In the genomic region with DNA sequence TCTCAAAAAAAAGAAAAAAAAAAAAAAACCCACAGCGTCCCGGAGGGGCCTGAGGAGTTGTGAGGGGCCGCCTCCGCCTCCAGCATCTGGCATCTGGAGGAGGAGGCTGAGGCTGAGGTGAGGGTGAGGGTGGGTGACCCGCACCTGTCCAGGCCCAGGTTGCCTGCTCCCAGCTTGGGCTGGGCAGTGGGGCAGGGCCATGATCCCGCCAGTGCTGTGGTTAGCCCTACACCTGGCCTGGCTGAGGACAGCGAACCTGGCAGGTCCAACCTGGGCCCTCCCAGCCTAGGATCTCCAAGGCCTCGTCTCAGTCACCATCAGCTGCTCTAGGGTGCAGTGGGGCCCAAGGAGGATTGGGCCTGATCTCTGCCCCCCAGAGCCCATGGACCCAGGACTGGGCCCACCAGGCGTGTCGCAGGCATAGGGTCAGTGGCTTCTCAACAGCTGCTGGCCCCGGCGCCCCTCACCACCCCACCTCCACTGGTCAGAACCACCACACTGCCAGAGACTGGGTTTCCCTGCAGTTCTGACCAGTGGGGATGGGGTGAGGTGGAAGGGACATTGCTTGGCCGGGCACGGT, we compare ENCODE assay signal across 17 cellular contexts. TPM values are rescaled to one million over a fixed set of nuclear protein-coding genes. Genes with fewer than 3 reads are reported as not detected.
A peak's percentile ranks its signal among the peaks of the same experiment; 100 is the strongest.
DNase-seq lines count a peak whose midpoint lies in the region; ATAC-seq and TF ChIP-seq lines count a peak whose summit lies in the region.
"Had no signal": no experiment of that assay in that cellular context is flagged by ENCODE, and none has a peak within 500 bp of the region (broad histone marks: within the 10 kb centered on the region; RNA-seq: fewer than 3 reads in every experiment).

No MANE protein-coding gene starts in this region.

- no peak overlapping the region for H4K8ac ChIP-seq in H9 (replicated peaks; ENCODE audit: insufficient read length, low read depth, low read length)

- H3K79me1 ChIP-seq in H9 (ENCODE audit: insufficient read depth, low read depth, low read length, poor library complexity, severe bottlenecking) = no peaks in the 10 kb centered on the region

- H3K79me2 ChIP-seq in H9 (ENCODE audit: insufficient read depth, low read length) (no peaks in the 10 kb centered on the region), smooth muscle cell (ENCODE audit: low read depth) (no peaks in the 10 kb centered on the region)
- H3K79me2 ChIP-seq: parathyroid adenoma had no signal

- no peak overlapping the region for H2BK15ac ChIP-seq in H9 (ENCODE audit: low read depth, low read length)

- no peak overlapping the region for H2BK5ac ChIP-seq in H9 (ENCODE audit: insufficient read length, low read length)

- H3K23ac ChIP-seq in H9 (ENCODE audit: insufficient read length, low read depth, low read length) = no peak overlapping the region

- TF ChIP-seq CTCF in H9 (conservative IDR thresholded peaks at IDR 0.05) (no peak), psoas muscle (IDR thresholded peaks at IDR 0.05) (no peak), esophagus muscularis mucosa (IDR thresholded peaks at IDR 0.05) (no peak), smooth muscle cell (IDR thresholded peaks at IDR 0.05; ENCODE audit: borderline replicate concordance, insufficient read depth, poor library complexity, severe bottlenecking) (no peak)

- no peak for ATAC-seq in central memory CD8-positive, alpha-beta T cell (replicated peaks; ENCODE audit: extremely low read depth, poor library complexity, severe bottlenecking)
- ATAC-seq in psoas muscle = peak in 1 of 4 donors; percentile 17

- H3K4me1 Mint-ChIP-seq in activated CD4-positive, alpha-beta T cell treated with anti-CD3 and anti-CD28 coated beads, Interleukin-2, amount 10 ng/mL, durations not matched to agents 7 days and 5 days = peaks cover 5% of the 10 kb centered on the region
- 0 out of 4 replicates have a peak, but pooled peaks cover 2% of the 10 kb centered on the region in 2 experiments for H3K4me1 Mint-ChIP-seq in H9
- no peaks in the 10 kb centered on the region for H3K4me1 Mint-ChIP-seq in central memory CD8-positive, alpha-beta T cell
- H3K4me1 Mint-ChIP-seq: activated CD4-positive, alpha-beta T cell treated with anti-CD3 and anti-CD28 coated beads, Interleukin-2, amount 10 ng/mL, durations not matched to agents 24 days and 14 days had no signal

- no peak overlapping the region for H2BK120ac ChIP-seq in H9 (ENCODE audit: low read depth, low read length, poor library complexity, severe bottlenecking)

- H3K18ac ChIP-seq in H9 (ENCODE audit: insufficient read length, low read depth, low read length) = peak overlapping the region; percentile 22

- H3K56ac ChIP-seq in H9 (ENCODE audit: insufficient read length, low read depth, low read length) = no peak overlapping the region

- H2AFZ ChIP-seq in H9 (ENCODE audit: low read length) = no peak overlapping the region
- H2AFZ ChIP-seq in smooth muscle cell (ENCODE audit: low read depth) = no peak overlapping the region

- H3K9me3 Mint-ChIP-seq in activated CD4-positive, alpha-beta T cell treated with anti-CD3 and anti-CD28 coated beads, Interleukin-2, amount 10 ng/mL, durations not matched to agents 7 days and 5 days = no peaks in the 10 kb centered on the region
- H3K9me3 Mint-ChIP-seq in H9 = no peaks in the 10 kb centered on the region
- no peaks in the 10 kb centered on the region for H3K9me3 Mint-ChIP-seq in central memory CD8-positive, alpha-beta T cell
- H3K9me3 Mint-ChIP-seq: activated CD4-positive, alpha-beta T cell treated with anti-CD3 and anti-CD28 coated beads, Interleukin-2, amount 10 ng/mL, durations not matched to agents 24 days and 14 days had no signal

- H3K9ac ChIP-seq in H9 (ENCODE audit: extremely low read depth, insufficient read length, low read length) = no peak overlapping the region
- H3K9ac ChIP-seq in smooth muscle cell (ENCODE audit: low read depth) = no peak overlapping the region

- no peaks in the 10 kb centered on the region for H3K27me3 Mint-ChIP-seq in activated CD4-positive, alpha-beta T cell treated with anti-CD3 and anti-CD28 coated beads, Interleukin-2, amount 10 ng/mL, durations not matched to agents 7 days and 5 days
- no peaks in the 10 kb centered on the region; the same call in 1 of the 2 replicates for H3K27me3 Mint-ChIP-seq in H9 (ENCODE audit: low read depth)
- H3K27me3 Mint-ChIP-seq in central memory CD8-positive, alpha-beta T cell = no peaks in the 10 kb centered on the region
- H3K27me3 Mint-ChIP-seq: activated CD4-positive, alpha-beta T cell treated with anti-CD3 and anti-CD28 coated beads, Interleukin-2, amount 10 ng/mL, durations not matched to agents 24 days and 14 days had no signal

- no peak for TF ChIP-seq POLR2A in esophagus muscularis mucosa (IDR thresholded peaks at IDR 0.05; ENCODE audit: low read depth)

- no peak overlapping the region for H3K27ac ChIP-seq in H9 (ENCODE audit: insufficient read length, low read depth, low read length)
- no peak overlapping the region for H3K27ac ChIP-seq in psoas muscle
- H3K27ac ChIP-seq in esophagus muscularis mucosa (replicated peaks in 1 of 4) = no peak overlapping the region
- no peak overlapping the region for H3K27ac ChIP-seq in smooth muscle cell (ENCODE audit: low read depth)
- H3K27ac ChIP-seq: parathyroid adenoma had no signal

- H4K20me1 ChIP-seq in H9 (ENCODE audit: control insufficient read depth, insufficient read depth, insufficient read length) (no peaks in the 10 kb centered on the region), smooth muscle cell (ENCODE audit: low read depth) (no peaks in the 10 kb centered on the region)

- CTCF ChIA-PET in activated CD4-positive, alpha-beta T cell treated with anti-CD3 and anti-CD28 coated beads, Interleukin-2, amount 10 ng/mL, durations not matched to agents 7 days and 5 days (lab: Charles Lee) = interaction anchor here (0.6 to 1.3 kb wide), 4 partner anchors 8 to 38 kb away, joined by 3 to 6 read pairs (median 3); no protein-coding TSS in a partner anchor

- H4K5ac ChIP-seq in H9 (ENCODE audit: insufficient read length, low read depth, low read length) = no peak overlapping the region

- H3F3A ChIP-seq in smooth muscle cell (ENCODE audit: low read depth) = no peaks in the 10 kb centered on the region

- H3K27ac Mint-ChIP-seq in activated CD4-positive, alpha-beta T cell treated with anti-CD3 and anti-CD28 coated beads, Interleukin-2, amount 10 ng/mL, durations not matched to agents 7 days and 5 days = no peak overlapping the region
- no peak overlapping the region for H3K27ac Mint-ChIP-seq in H9
- H3K27ac Mint-ChIP-seq in central memory CD8-positive, alpha-beta T cell (ENCODE audit: low read depth) = peak overlapping the region; percentile 32

- no peak overlapping the region for H3T11ph ChIP-seq in H9 (ENCODE audit: low read length)

- no peaks in the 10 kb centered on the region for H3K36me3 Mint-ChIP-seq in activated CD4-positive, alpha-beta T cell treated with anti-CD3 and anti-CD28 coated beads, Interleukin-2, amount 10 ng/mL, durations not matched to agents 7 days and 5 days (ENCODE audit: low read depth)
- no peaks in the 10 kb centered on the region for H3K36me3 Mint-ChIP-seq in H9 (ENCODE audit: insufficient read depth in 1 of 3, low read depth in 3 of 3)
- H3K36me3 Mint-ChIP-seq in central memory CD8-positive, alpha-beta T cell (ENCODE audit: insufficient read depth) = no peaks in the 10 kb centered on the region

- H3K4me3 Mint-ChIP-seq in activated CD4-positive, alpha-beta T cell treated with anti-CD3 and anti-CD28 coated beads, Interleukin-2, amount 10 ng/mL, durations not matched to agents 7 days and 5 days = peak overlapping the region; percentile 43
- H3K4me3 Mint-ChIP-seq in H9 = peak overlapping the region in 1 of 2 experiments; percentile 31; a peak in 2 of 5 replicates
- peak overlapping the region; percentile 71 for H3K4me3 Mint-ChIP-seq in central memory CD8-positive, alpha-beta T cell

- H2BK12ac ChIP-seq in H9 (ENCODE audit: insufficient read length, low read depth, low read length) = no peak overlapping the region

- intact Hi-C loops in psoas muscle (cut with DNase I) (no loop called here), esophagus muscularis mucosa (cut with DNase I) (no loop called here)

- H4K91ac ChIP-seq in H9 (ENCODE audit: insufficient read length, low read depth, low read length) = no peak overlapping the region

- peak overlapping the region; percentile 81 for H3K4me3 ChIP-seq in psoas muscle
- H3K4me3 ChIP-seq in esophagus muscularis mucosa = peak overlapping the region in 1 of 4 donors; percentile 96
- H3K4me3 ChIP-seq in smooth muscle cell = no peak overlapping the region

- no peak overlapping the region for H3K14ac ChIP-seq in H9 (ENCODE audit: insufficient read depth, low read length)

- DNase-seq in activated CD4-positive, alpha-beta T cell treated with anti-CD3 and anti-CD28 coated beads, Interleukin-2, amount 10 ng/mL, durations not matched to agents 7 days and 5 days = no peak
- no peak for DNase-seq in activated CD4-positive, alpha-beta T cell treated with anti-CD3 and anti-CD28 coated beads, Interleukin-2, amount 50 U/mL, for 48 hours
- DNase-seq in H9 (no peak), psoas muscle (no peak), LoVo (ENCODE audit: low spot score) (no peak), esophagus muscularis mucosa (ENCODE audit: extremely low spot score) (no peak), smooth muscle cell (lab: John Stamatoyannopoulos, UW; ENCODE audit: unreplicated experiment) (no peak)
- no peak for DNase-seq in central memory CD8-positive, alpha-beta T cell (ENCODE audit: low spot score in 2 of 2)
- DNase-seq: 8988T, NCI-H1930, NCI-H446 treated with DMSO at 0.1 percent for 48 hours, SW 1271 had no signal

- TF ChIP-seq EP300 in esophagus muscularis mucosa (IDR thresholded peaks at IDR 0.05) = no peak

- H3K36me3 ChIP-seq in psoas muscle (ENCODE audit: insufficient read depth in 1 of 2, low read depth in 1 of 2) (no peaks in the 10 kb centered on the region), esophagus muscularis mucosa (no peaks in the 10 kb centered on the region), smooth muscle cell (ENCODE audit: low read depth) (no peaks in the 10 kb centered on the region)
- H3K36me3 ChIP-seq: heart left ventricle, lower lobe of right lung, upper lobe of right lung had no signal

- peaks cover 7% of the 10 kb centered on the region for H3K23me2 ChIP-seq in H9 (ENCODE audit: insufficient read length, low read depth, low read length, poor library complexity, severe bottlenecking)

- H3K4me1 ChIP-seq in H9 (ENCODE audit: insufficient read depth, low read length) (no peaks in the 10 kb centered on the region), psoas muscle (no peaks in the 10 kb centered on the region), esophagus muscularis mucosa (peaks cover 4 to 15% (median 12%) of the 10 kb centered on the region in 4 donors), smooth muscle cell (ENCODE audit: low read depth) (peaks cover 11% of the 10 kb centered on the region)
- H3K4me1 ChIP-seq: parathyroid adenoma, upper lobe of right lung had no signal

- H3K4me2 ChIP-seq in H9 (ENCODE audit: insufficient read depth, insufficient read length, low read length) (no peak overlapping the region), smooth muscle cell (no peak overlapping the region)

- H2BK20ac ChIP-seq in H9 (ENCODE audit: low read depth, low read length, poor library complexity, severe bottlenecking) = no peak overlapping the region

- H3K9me3 ChIP-seq in H9 (ENCODE audit: control insufficient read depth, low read depth, low read length) (no peaks in the 10 kb centered on the region), psoas muscle (no peaks in the 10 kb centered on the region), esophagus muscularis mucosa (no peaks in the 10 kb centered on the region), smooth muscle cell (replicated peaks; ENCODE audit: low read depth) (no peaks in the 10 kb centered on the region)
- H3K9me3 ChIP-seq: heart left ventricle, lower lobe of right lung, upper lobe of right lung had no signal

- no peak overlapping the region for H3K4ac ChIP-seq in H9 (ENCODE audit: low read depth, low read length)

- POLR2A ChIA-PET in activated CD4-positive, alpha-beta T cell treated with anti-CD3 and anti-CD28 coated beads, Interleukin-2, amount 10 ng/mL, durations not matched to agents 7 days and 5 days (lab: Charles Lee) = no interaction called here

- H3K27me3 ChIP-seq in H9 (ENCODE audit: insufficient read depth, low read length) (no peaks in the 10 kb centered on the region), psoas muscle (ENCODE audit: insufficient read depth in 3 of 3, low read length in 2 of 3) (no peaks in the 10 kb centered on the region), esophagus muscularis mucosa (no peaks in the 10 kb centered on the region), smooth muscle cell (ENCODE audit: low read depth) (no peaks in the 10 kb centered on the region)
- H3K27me3 ChIP-seq: heart left ventricle, upper lobe of right lung had no signal

- WGBS in H9 (ENCODE audit: extremely low coverage, insufficient read length, low lambda C conversion rate) = no CpG with 5 or more reads among the region's 14 CpGs
- WGBS in psoas muscle, 3 donors = 95 to 97% (median 95%) methylated on average over 13 to 14 of the region's 14 CpGs
- WGBS in esophagus muscularis mucosa = 98% methylated on average over 6 of the region's 14 CpGs
- 98% methylated on average over 14 of the region's 14 CpGs for WGBS in smooth muscle cell (ENCODE audit: low lambda C conversion rate)

- H2AK5ac ChIP-seq in H9 (ENCODE audit: insufficient read length, low read length) = no peak overlapping the region

RNA-seq across cellular contexts. Expression of gene RCOR1, which starts 36.3 kb away (rescaled TPM):
- 10 to 100 TPM; 21.7 to 23.7 TPM for total RNA-seq in activated CD4-positive, alpha-beta T cell treated with anti-CD3 and anti-CD28 coated beads, Interleukin-2, amount 10 ng/mL, durations not matched to agents 7 days and 5 days
- total RNA-seq in H9 (2021) (34.1 and 34.5 TPM in 2 replicates), psoas muscle (10 to 100 TPM; 11.6 to 17.7 (median 15.8) TPM), esophagus muscularis mucosa (10 to 100 TPM; 12.9 to 14.8 (median 13.8) TPM), smooth muscle cell (25.7 and 29.3 TPM in 2 replicates)
- polyA plus RNA-seq in psoas muscle (10 to 100 TPM in 1 of 3 donors, 1 to 10 TPM in 2; 6.0 to 14.3 (median 8.2) TPM), smooth muscle cell (4.4 and 5.5 TPM in 2 replicates)

RNA-seq across cellular contexts. Expression of gene ANKRD9, which starts 46.6 kb away (rescaled TPM):
- total RNA-seq in activated CD4-positive, alpha-beta T cell treated with anti-CD3 and anti-CD28 coated beads, Interleukin-2, amount 10 ng/mL, durations not matched to agents 7 days and 5 days = 1 to 10 TPM; 4.9 to 6.2 TPM
- 29.0 and 29.8 TPM in 2 replicates for total RNA-seq in H9 (2021)
- 100 to 1,000 TPM in 2 of 4 donors, 10 to 100 TPM in 2; 48.1 to 126 (median 98.0) TPM for total RNA-seq in psoas muscle
- polyA plus RNA-seq in psoas muscle = 10 to 100 TPM; 22.7 to 74.4 (median 36.6) TPM
- 10 to 100 TPM; 33.2 to 74.0 (median 54.2) TPM for total RNA-seq in esophagus muscularis mucosa
- total RNA-seq in smooth muscle cell = 14.0 and 17.2 TPM in 2 replicates
- polyA plus RNA-seq in smooth muscle cell = 38.9 and 40.3 TPM in 2 replicates
